ENCODE assay signal across 25 cellular contexts in the genomic region with DNA sequence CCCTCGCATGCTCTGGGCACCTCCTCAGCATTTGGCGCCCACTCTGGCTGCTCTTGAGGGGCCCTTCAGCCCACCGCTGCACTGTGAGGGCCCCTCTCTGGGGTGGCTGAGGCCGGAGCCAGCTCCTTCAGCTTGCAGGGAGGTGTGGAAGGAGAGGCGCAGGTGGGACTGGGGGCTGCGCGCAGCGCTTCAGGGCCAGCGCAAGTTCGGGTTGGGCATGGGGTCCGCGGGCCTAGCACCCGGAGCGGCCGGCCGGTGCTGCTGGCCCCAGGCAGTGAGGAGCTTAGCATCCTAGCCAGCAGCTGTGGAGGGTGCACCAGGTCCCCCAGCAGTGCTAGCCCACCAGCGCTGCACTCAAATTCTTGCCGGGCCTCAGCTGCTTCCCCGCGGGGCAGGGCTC.
"Had no signal": no experiment of that assay in that cellular context is flagged by ENCODE, and none has a peak within 500 bp of the region (broad histone marks: within the 10 kb centered on the region; RNA-seq: fewer than 3 reads in every experiment).

No MANE protein-coding gene starts in this region.

- H3K4me3 ChIP-seq: stomach, suprapubic skin, testis, thoracic aorta, thyroid gland, tibial artery, tibial nerve, transverse colon, upper lobe of left lung, uterus, vagina had no signal

- H3K4me1 ChIP-seq: stomach, suprapubic skin, testis, thyroid gland, tibial artery, tibial nerve, transverse colon, upper lobe of left lung, uterus, vagina had no signal

- DNase-seq: stimulated activated CD4-positive, alpha-beta T cell treated with anti-CD3 and anti-CD28 coated beads, Interleukin-2, amount 100 ng/mL, for 48 hours; stimulated activated CD4-positive, alpha-beta T cell treated with anti-CD3 and anti-CD28 coated beads, Interleukin-4, amount 100 ng/mL, for 1 hour; stimulated activated CD4-positive, alpha-beta T cell treated with anti-CD3 and anti-CD28 coated beads, Interleukin-4, amount 100 ng/mL, for 24 hours; stimulated activated CD4-positive, alpha-beta T cell treated with anti-CD3 and anti-CD28 coated beads, Interleukin-4, amount 100 ng/mL, for 4 hours; stimulated activated CD8-positive, alpha-beta memory T cell treated with anti-CD3 and anti-CD28 coated beads, Interleukin-4, amount 100 ng/mL, for 48 hours; stimulated activated naive B cell treated with anti-CD40 and anti-IgM and Interleukin-4, amounts not matched to agents 10 μg/mL and 1 μg/mL and 100 μg/mL, for 72 hours; stimulated activated naive CD4-positive, alpha-beta T cell; stimulated activated naive CD4-positive, alpha-beta T cell treated with Interleukin-2 at 50 U/mL for 16 hours; stimulated activated naive CD8-positive, alpha-beta T cell treated with anti-CD3 and anti-CD28 coated beads, Interleukin-15, amount 100 ng/mL, for 72 hours; stimulated activated naive CD8-positive, alpha-beta T cell treated with anti-CD3 and anti-CD28 coated beads, Interleukin-15, Interleukin-2, amounts not matched to agents 100 U/mL and 50 U/mL, for 24 hours; stomach; substantia nigra; testis; thyroid gland; tibial artery; transverse colon; trophoblast cell; uterus had no signal

- H3K9me3 ChIP-seq: suprapubic skin, testis, thoracic aorta, thyroid gland, tibial artery, transverse colon, upper lobe of left lung, uterus, vagina had no signal

- ATAC-seq: stimulated activated effector memory CD8-positive, alpha-beta T cell treated with anti-CD3 and anti-CD28 coated beads, Interleukin-12 subunit alpha, Interleukin-12 subunit beta, amount 100 ng/mL, for 72 hours; stimulated activated memory B cell treated with anti-CD40 and anti-IgM and Interleukin-4, amounts not matched to agents 10 μg/mL and 1 μg/mL and 100 μg/mL, for 72 hours; stimulated activated naive B cell treated with anti-CD40 and anti-IgM and Interleukin-4, amounts not matched to agents 10 μg/mL and 1 μg/mL and 100 μg/mL, for 72 hours; stimulated activated naive CD8-positive, alpha-beta T cell treated with anti-CD3 and anti-CD28 coated beads, Interleukin-15, amount 100 ng/mL, for 72 hours; stimulated activated naive CD8-positive, alpha-beta T cell treated with anti-CD3 and anti-CD28 coated beads, Interleukin-15, Interleukin-2, amounts not matched to agents 100 U/mL and 50 U/mL, for 24 hours had no signal

- H3K27ac ChIP-seq: stomach, suprapubic skin, testis, thoracic aorta, thyroid gland, tibial artery, tibial nerve, transverse colon, upper lobe of left lung, uterus, vagina had no signal

- H3K27me3 ChIP-seq: stomach, suprapubic skin, testis, thyroid gland, tibial artery, tibial nerve, transverse colon, upper lobe of left lung, uterus, vagina had no signal

- H3K36me3 ChIP-seq: stomach, suprapubic skin, thoracic aorta, thyroid gland, tibial artery, tibial nerve, transverse colon, upper lobe of left lung, uterus, vagina had no signal
